8 cellular contexts compared by ENCODE assay signal in the genomic region with DNA sequence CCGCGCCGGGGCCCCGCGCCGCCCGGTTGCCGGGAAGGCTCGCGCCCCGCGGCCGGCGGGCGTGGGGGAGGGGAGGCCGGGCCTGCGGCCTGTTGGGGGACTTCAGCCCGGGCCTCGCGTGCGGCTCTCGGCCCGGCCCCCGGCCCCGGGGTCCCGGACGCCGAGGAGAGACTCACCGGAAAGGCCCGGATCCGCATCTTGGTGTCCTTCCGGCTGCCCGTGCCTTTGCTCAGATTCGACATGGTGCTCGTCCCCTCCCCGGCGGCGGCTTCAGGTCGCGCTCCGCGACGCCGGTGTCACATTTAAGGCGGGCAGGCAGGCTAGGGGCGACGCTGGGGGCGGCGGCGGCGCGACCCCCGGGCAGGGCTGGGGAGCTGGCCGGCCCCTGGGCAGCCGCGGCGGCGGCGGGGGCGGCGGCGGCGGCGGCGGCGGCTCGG. TPM values are rescaled to one million over a fixed set of nuclear protein-coding genes. Genes with fewer than 3 reads are reported as not detected.
DNase-seq lines count a peak whose midpoint lies in the region; ATAC-seq lines count a peak whose summit lies in the region.

No MANE protein-coding gene starts in this region.

- ATAC-seq in GM19438 (IDR thresholded peaks at IDR 0.05; ENCODE audit: low read depth, unreplicated experiment) (peak; percentile 31), HG03469 (IDR thresholded peaks at IDR 0.05; ENCODE audit: unreplicated experiment) (peak; percentile 21)

- DNase-seq in Caki2 (ENCODE audit: low read depth), result peak; percentile 29
- peak; percentile 43 for DNase-seq in T-helper 9 cell
- DNase-seq in astrocyte of the hippocampus (ENCODE audit: low read depth, low spot score), result peak; percentile 68
- peak; percentile 41 for DNase-seq in iPS-NIHi11 (ENCODE audit: low spot score)
- peak in 2 of 3 donors; percentile 42 to 54 for DNase-seq in stimulated activated CD4-positive, alpha-beta T cell treated with anti-CD3 and anti-CD28 coated beads, Interleukin-12 subunit alpha, Interleukin-12 subunit beta, amount 100 ng/mL, for 48 hours (ENCODE audit: low read depth in 2 of 3, low spot score in 1 of 3)
- DNase-seq in islet precursor cell, result no peak

- in situ Hi-C loops in Caki2 (cut with HindIII; ENCODE audit: low pct_unique_long_range_greater_than_20kb, low sequenced_read_pairs), result no loop called here

RNA-seq across cellular contexts. Expression of a gene that starts 0.4 kb away (rescaled TPM):
- 63.0 and 78.6 TPM in 2 replicates for total RNA-seq in Caki2 (2014; rRNA removed; shearing (Covaris generic); ENCODE audit: low replicate concordance)
